16 cellular contexts compared by ENCODE assay signal in the genomic region with DNA sequence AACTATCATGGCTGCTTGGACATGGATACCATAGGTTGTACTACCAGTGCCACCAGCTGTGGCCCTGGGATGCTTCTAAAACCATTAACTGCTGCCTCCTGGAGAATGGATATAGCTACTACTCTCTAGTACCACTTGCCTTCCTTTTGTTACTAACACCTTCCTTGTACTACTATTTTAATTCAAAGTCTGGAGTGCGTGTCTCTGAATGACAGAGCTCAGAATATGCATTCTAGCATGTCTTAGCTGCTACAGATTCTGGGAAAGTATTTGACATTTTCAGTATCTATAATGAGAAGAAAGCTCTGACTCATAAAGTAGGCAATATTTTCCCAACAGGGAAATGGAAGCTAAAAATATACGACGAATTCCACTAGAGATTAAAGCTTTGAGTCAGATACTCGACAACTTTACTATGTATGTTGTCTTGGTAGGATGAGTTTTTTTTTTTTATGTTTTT.
DNase-seq lines count a peak whose midpoint lies in the region; ATAC-seq and TF ChIP-seq lines count a peak whose summit lies in the region.
"Had no signal": no experiment of that assay in that cellular context is flagged by ENCODE, and none has a peak within 500 bp of the region (broad histone marks: within the 10 kb centered on the region; RNA-seq: fewer than 3 reads in every experiment).

No MANE protein-coding gene starts in this region.

- CTCF ChIA-PET in HCT116 (lab: Charles Lee) = interaction anchor here (0.7 to 1.1 kb wide), 2 partner anchors 10 to 101 kb away, joined by 3 read pairs; no protein-coding TSS in a partner anchor

- no peak overlapping the region for H3K4me2 ChIP-seq in HCT116 (ENCODE audit: low read length)
- no peak overlapping the region for H3K4me2 ChIP-seq in mesendoderm (ENCODE audit: low read length)

- no peak for TF ChIP-seq POLR2A in HCT116 (IDR thresholded peaks at IDR 0.05; ENCODE audit: borderline replicate concordance, extremely low read depth, insufficient read depth, insufficient read length)

- no peak overlapping the region for H2BK120ac ChIP-seq in mesendoderm (ENCODE audit: low read depth, low read length)

- no peak overlapping the region for H3K18ac ChIP-seq in mesendoderm (ENCODE audit: low read length)

- no TSS peak for BruUV-seq in HCT116 (replicated peaks; lab: Mats Ljungman, UMichigan)

- H2BK15ac ChIP-seq in mesendoderm (replicated peaks; ENCODE audit: low read depth) = no peak overlapping the region

- RAD21 ChIA-PET in HCT116 (lab: Charles Lee; ENCODE audit: low non-redundant PET in 1 of 2, low total read pairs in 2 of 2, uncharacterized antibody in 2 of 2, unreplicated experiment in 2 of 2) = no interaction called here

- no peak overlapping the region for H3K9ac ChIP-seq in HCT116 (ENCODE audit: low read length)
- H3K9ac ChIP-seq in mesendoderm (ENCODE audit: low read length) = no peak overlapping the region

- H3K9me3 ChIP-seq in HCT116 (ENCODE audit: control insufficient read depth in 1 of 2, insufficient read depth in 1 of 2, low read depth in 1 of 2, low read length in 2 of 2) = no peaks in the 10 kb centered on the region

- H3K56ac ChIP-seq in mesendoderm (ENCODE audit: low read length) = no peak overlapping the region

- H3K4ac ChIP-seq in mesendoderm (ENCODE audit: low read depth, low read length) = no peak overlapping the region

- H3K36me3 ChIP-seq in HCT116 (ENCODE audit: control insufficient read depth in 1 of 2, insufficient read depth in 2 of 2, low read length in 2 of 2) (no peaks in the 10 kb centered on the region), mesendoderm (ENCODE audit: control insufficient read depth, insufficient read depth, low read length) (no peaks in the 10 kb centered on the region)

- no peaks in the 10 kb centered on the region for H3K4me1 ChIP-seq in HCT116 (ENCODE audit: control insufficient read depth in 1 of 2, insufficient read depth in 2 of 2, low read length in 2 of 2)
- H3K4me1 ChIP-seq in mesendoderm (ENCODE audit: control insufficient read depth, low read depth, low read length) = no peaks in the 10 kb centered on the region

- no peak for TF ChIP-seq CTCF in HCT116 (IDR thresholded peaks at IDR 0.05 in 2 of 3, conservative IDR thresholded peaks at IDR 0.05 in 1 of 3; ENCODE audit: borderline replicate concordance in 1 of 3, insufficient read depth in 1 of 3, low read depth in 2 of 3, low read length in 2 of 3)

- H3K9me3 Mint-ChIP-seq in activated naive CD8-positive, alpha-beta T cell treated with anti-CD3 and anti-CD28 coated beads for 36 hours = peaks cover 3% of the 10 kb centered on the region
- H3K9me3 Mint-ChIP-seq: CD4-positive, alpha-beta memory T cell; type B pancreatic cell had no signal

- ATAC-seq in HCT116 = no peak

- POLR2A ChIA-PET in HCT116 (lab: Charles Lee) = no interaction called here

- H4K20me1 ChIP-seq in HCT116 (ENCODE audit: insufficient read depth) = no peaks in the 10 kb centered on the region

- no peak overlapping the region for H3K23ac ChIP-seq in mesendoderm (ENCODE audit: low read length)

- peaks cover 38% of the 10 kb centered on the region for H3K4me1 Mint-ChIP-seq in activated naive CD8-positive, alpha-beta T cell treated with anti-CD3 and anti-CD28 coated beads for 36 hours
- H3K4me1 Mint-ChIP-seq: CD4-positive, alpha-beta memory T cell; naive B cell had no signal

- no peak overlapping the region for H4K5ac ChIP-seq in mesendoderm (ENCODE audit: low read length)

- H3K4me3 Mint-ChIP-seq in activated naive CD8-positive, alpha-beta T cell treated with anti-CD3 and anti-CD28 coated beads for 36 hours = no peak overlapping the region
- H3K4me3 Mint-ChIP-seq: CD4-positive, alpha-beta memory T cell; naive B cell; type B pancreatic cell had no signal

- peaks cover 12% of the 10 kb centered on the region for H3K36me3 Mint-ChIP-seq in activated naive CD8-positive, alpha-beta T cell treated with anti-CD3 and anti-CD28 coated beads for 36 hours
- H3K36me3 Mint-ChIP-seq: CD4-positive, alpha-beta memory T cell; naive B cell; type B pancreatic cell had no signal

- H3K79me2 ChIP-seq in HCT116 (ENCODE audit: insufficient read depth, low read length) (no peaks in the 10 kb centered on the region), mesendoderm (ENCODE audit: control insufficient read depth, insufficient read depth, low read length) (no peaks in the 10 kb centered on the region)

- peak overlapping the region; percentile 76 for H3K27ac Mint-ChIP-seq in activated naive CD8-positive, alpha-beta T cell treated with anti-CD3 and anti-CD28 coated beads for 36 hours
- H3K27ac Mint-ChIP-seq: CD4-positive, alpha-beta memory T cell; naive B cell; type B pancreatic cell had no signal

- no peak overlapping the region for H3K27ac ChIP-seq in HCT116 (ENCODE audit: low read depth, low read length)
- no peak overlapping the region for H3K27ac ChIP-seq in mesendoderm (ENCODE audit: low read depth, low read length)
- H3K27ac ChIP-seq: dorsolateral prefrontal cortex, RWPE1 had no signal

- no CpG with 5 or more reads among the region's 4 CpGs for WGBS in mesendoderm (ENCODE audit: extremely low coverage, insufficient coverage, low lambda C conversion rate)

- H2AK5ac ChIP-seq in mesendoderm (ENCODE audit: low read length) = no peak overlapping the region

- no peaks in the 10 kb centered on the region for H3K9me2 ChIP-seq in HCT116 (ENCODE audit: insufficient read depth)

- H2BK5ac ChIP-seq in mesendoderm (ENCODE audit: low read length) = no peak overlapping the region

- no peak overlapping the region for H4K8ac ChIP-seq in mesendoderm (ENCODE audit: low read depth, low read length)

- TF ChIP-seq RAD21 in HCT116 (IDR thresholded peaks at IDR 0.05; ENCODE audit: low read depth) = peak; percentile 27; the same call in 1 of the 2 replicates

- H3K4me3 ChIP-seq in HCT116 (replicated peaks in 1 of 2; ENCODE audit: low read depth in 1 of 2, low read length in 2 of 2) = no peak overlapping the region
- no peak overlapping the region for H3K4me3 ChIP-seq in mesendoderm (ENCODE audit: low read length)
- H3K4me3 ChIP-seq: dorsolateral prefrontal cortex had no signal

- DNase-seq in DMS53 (lab: John Stamatoyannopoulos, UW) (peak; percentile 15), DMS53 treated with DMSO at 0.1 percent for 48 hours (lab: John Stamatoyannopoulos, UW; ENCODE audit: unreplicated experiment) (no peak), HCT116 (ENCODE audit: low read depth, low spot score) (no peak), mesendoderm (peak; percentile 24), NCI-H2171 (lab: John Stamatoyannopoulos, UW) (no peak), NCI-H345 treated with DMSO at 0.1 percent for 48 hours (lab: John Stamatoyannopoulos, UW; ENCODE audit: unreplicated experiment) (no peak), NCI-H1930 (lab: John Stamatoyannopoulos, UW) (no peak)
- no peak for DNase-seq in activated naive CD8-positive, alpha-beta T cell treated with anti-CD3 and anti-CD28 coated beads for 36 hours
- DNase-seq: 8988T; aorta; CD4-positive, alpha-beta memory T cell; dorsolateral prefrontal cortex; naive B cell; NCI-H187 treated with DMSO at 0.1 percent for 48 hours had no signal

- peaks cover 30% of the 10 kb centered on the region for H3K27me3 Mint-ChIP-seq in activated naive CD8-positive, alpha-beta T cell treated with anti-CD3 and anti-CD28 coated beads for 36 hours

- H3K79me1 ChIP-seq in mesendoderm (ENCODE audit: low read length) = no peaks in the 10 kb centered on the region

- no peak overlapping the region for H2AFZ ChIP-seq in HCT116 (ENCODE audit: low read depth, low read length, poor library complexity, severe bottlenecking)

- H3K27me3 ChIP-seq in HCT116 (ENCODE audit: insufficient read depth, low read length) = peaks cover 4% of the 10 kb centered on the region; the same call in 1 of the 2 replicates
- no peaks in the 10 kb centered on the region for H3K27me3 ChIP-seq in mesendoderm (ENCODE audit: insufficient read depth, low read length, poor library complexity)

- intact Hi-C loops in HCT116 (cut with micrococcal nuclease) = no loop called here

TF ChIP-seq in HCT116, 20 proteins besides CTCF, POLR2A, EP300 and RAD21:
- no peak for TF ChIP-seq CBX3 (IDR thresholded peaks at IDR 0.05; ENCODE audit: low read depth)
- TF ChIP-seq, protein P1, sequence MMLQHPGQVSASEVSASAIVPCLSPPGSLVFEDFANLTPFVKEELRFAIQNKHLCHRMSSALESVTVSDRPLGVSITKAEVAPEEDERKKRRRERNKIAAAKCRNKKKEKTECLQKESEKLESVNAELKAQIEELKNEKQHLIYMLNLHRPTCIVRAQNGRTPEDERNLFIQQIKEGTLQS (IDR thresholded peaks at IDR 0.05) = no peak
- no peak for TF ChIP-seq FOSL1 (IDR thresholded peaks at IDR 0.05; ENCODE audit: low read depth)
TF ChIP-seq in HCT116: peak in this region for 0.

Comparison
In these comparisons a context has a peak if more than half of its experiments do, and no peak if none do; other contexts are left out.
1. DNase-seq: peak in DMS53 (single experiment) and mesendoderm (single experiment); none in DMS53 treated with DMSO at 0.1 percent for 48 hours (single experiment), HCT116 (single experiment), activated naive CD8-positive, alpha-beta T cell treated with anti-CD3 and anti-CD28 coated beads for 36 hours (single experiment), NCI-H2171 (single experiment), NCI-H345 treated with DMSO at 0.1 percent for 48 hours (single experiment) and NCI-H1930 (0 of 2).